2 cellular contexts compared by ENCODE assay signal in the genomic region with DNA sequence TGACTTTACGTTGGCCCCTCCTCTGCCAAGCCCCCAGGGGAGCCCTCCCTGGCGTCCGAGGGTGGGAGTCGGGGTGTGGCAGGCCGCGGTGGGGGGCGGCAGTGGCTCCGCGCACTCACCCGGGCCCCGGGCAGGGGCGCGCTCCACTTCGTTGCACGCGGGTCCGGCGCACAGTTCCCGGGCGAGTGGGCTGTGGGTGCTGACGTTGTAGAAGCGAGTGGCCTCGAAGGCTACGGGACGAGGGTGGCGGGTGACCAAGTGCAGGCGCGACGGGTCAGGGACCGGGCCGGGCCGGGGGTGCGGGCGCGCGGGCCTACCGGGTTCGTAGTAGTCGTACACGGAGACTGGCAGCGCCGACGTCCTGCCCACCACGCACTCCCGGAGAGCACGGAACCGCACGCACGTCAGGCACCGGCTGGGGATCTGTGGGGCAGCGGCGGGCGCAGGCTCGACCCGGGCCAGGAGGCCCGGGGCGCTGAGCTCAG.
TF ChIP-seq lines count a peak whose summit lies in the region.

No MANE protein-coding gene starts in this region.

TF ChIP-seq in HEK293, 187 proteins besides CTCF, POLR2A, EP300 and RAD21 (continued from another document and continues in another):
- TF ChIP-seq ZNF561 (tag by site-specific recombination; IDR thresholded peaks at IDR 0.05; ENCODE audit: borderline replicate concordance) = peak; percentile 77; the same call in 1 of the 2 replicates
- TF ChIP-seq ZBTB21 (tag by site-specific recombination; IDR thresholded peaks at IDR 0.05) = no peak
- 0 out of 2 replicates have a peak, but pooled peaks have one; percentile 64 for TF ChIP-seq KLF17 (tag by site-specific recombination; IDR thresholded peaks at IDR 0.05)
- peak; percentile 60; the same call in 1 of the 2 replicates for TF ChIP-seq ZNF133 (tag by site-specific recombination; IDR thresholded peaks at IDR 0.05)
- no peak for TF ChIP-seq ZNF514 (tag by site-specific recombination; IDR thresholded peaks at IDR 0.05)
- 0 out of 2 replicates have a peak, but pooled peaks have one; percentile 22 for TF ChIP-seq ZBTB8A (tag by site-specific recombination; IDR thresholded peaks at IDR 0.05)
- TF ChIP-seq, protein P1, sequence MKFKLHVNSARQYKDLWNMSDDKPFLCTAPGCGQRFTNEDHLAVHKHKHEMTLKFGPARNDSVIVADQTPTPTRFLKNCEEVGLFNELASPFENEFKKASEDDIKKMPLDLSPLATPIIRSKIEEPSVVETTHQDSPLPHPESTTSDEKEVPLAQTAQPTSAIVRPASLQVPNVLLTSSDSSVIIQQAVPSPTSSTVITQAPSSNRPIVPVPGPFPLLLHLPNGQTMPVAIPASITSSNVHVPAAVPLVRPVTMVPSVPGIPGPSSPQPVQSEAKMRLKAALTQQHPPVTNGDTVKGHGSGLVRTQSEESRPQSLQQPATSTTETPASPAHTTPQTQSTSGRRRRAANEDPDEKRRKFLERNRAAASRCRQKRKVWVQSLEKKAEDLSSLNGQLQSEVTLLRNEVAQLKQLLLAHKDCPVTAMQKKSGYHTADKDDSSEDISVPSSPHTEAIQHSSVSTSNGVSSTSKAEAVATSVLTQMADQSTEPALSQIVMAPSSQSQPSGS (tag by site-specific recombination; IDR thresholded peaks at IDR 0.05; ENCODE audit: low read depth) = no peak
- TF ChIP-seq GLIS1 (tag by site-specific recombination; IDR thresholded peaks at IDR 0.05) = peak; percentile 95
- TF ChIP-seq, protein P2, sequence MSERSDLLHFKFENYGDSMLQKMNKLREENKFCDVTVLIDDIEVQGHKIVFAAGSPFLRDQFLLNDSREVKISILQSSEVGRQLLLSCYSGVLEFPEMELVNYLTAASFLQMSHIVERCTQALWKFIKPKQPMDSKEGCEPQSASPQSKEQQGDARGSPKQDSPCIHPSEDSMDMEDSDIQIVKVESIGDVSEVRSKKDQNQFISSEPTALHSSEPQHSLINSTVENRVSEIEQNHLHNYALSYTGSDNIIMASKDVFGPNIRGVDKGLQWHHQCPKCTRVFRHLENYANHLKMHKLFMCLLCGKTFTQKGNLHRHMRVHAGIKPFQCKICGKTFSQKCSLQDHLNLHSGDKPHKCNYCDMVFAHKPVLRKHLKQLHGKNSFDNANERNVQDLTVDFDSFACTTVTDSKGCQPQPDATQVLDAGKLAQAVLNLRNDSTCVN (tag by site-specific recombination; optimal IDR thresholded peaks at IDR 0.05) = peak; percentile 37
- no peak for TF ChIP-seq BCL6B (tag by site-specific recombination; IDR thresholded peaks at IDR 0.05)
- TF ChIP-seq ZNF548 (tag by site-specific recombination; IDR thresholded peaks at IDR 0.05) = peak; percentile 32; the same call in 1 of the 2 replicates
- TF ChIP-seq SETDB1 (IDR thresholded peaks at IDR 0.05; ENCODE audit: insufficient read length, low read length) = no peak
- TF ChIP-seq ZNF521 (tag by site-specific recombination; IDR thresholded peaks at IDR 0.05) = no peak
- TF ChIP-seq, protein P3, sequence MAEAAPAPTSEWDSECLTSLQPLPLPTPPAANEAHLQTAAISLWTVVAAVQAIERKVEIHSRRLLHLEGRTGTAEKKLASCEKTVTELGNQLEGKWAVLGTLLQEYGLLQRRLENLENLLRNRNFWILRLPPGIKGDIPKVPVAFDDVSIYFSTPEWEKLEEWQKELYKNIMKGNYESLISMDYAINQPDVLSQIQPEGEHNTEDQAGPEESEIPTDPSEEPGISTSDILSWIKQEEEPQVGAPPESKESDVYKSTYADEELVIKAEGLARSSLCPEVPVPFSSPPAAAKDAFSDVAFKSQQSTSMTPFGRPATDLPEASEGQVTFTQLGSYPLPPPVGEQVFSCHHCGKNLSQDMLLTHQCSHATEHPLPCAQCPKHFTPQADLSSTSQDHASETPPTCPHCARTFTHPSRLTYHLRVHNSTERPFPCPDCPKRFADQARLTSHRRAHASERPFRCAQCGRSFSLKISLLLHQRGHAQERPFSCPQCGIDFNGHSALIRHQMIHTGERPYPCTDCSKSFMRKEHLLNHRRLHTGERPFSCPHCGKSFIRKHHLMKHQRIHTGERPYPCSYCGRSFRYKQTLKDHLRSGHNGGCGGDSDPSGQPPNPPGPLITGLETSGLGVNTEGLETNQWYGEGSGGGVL (tag by site-specific recombination; IDR thresholded peaks at IDR 0.05) = 0 out of 2 replicates have a peak, but pooled peaks have one; percentile 27
- no peak for TF ChIP-seq ZNF223 (tag by site-specific recombination; IDR thresholded peaks at IDR 0.05)
- TF ChIP-seq ZIC2 (tag by site-specific recombination; IDR thresholded peaks at IDR 0.05) = peak; percentile 44; the same call in 1 of the 2 replicates
- no peak for TF ChIP-seq ZNF530 (tag by site-specific recombination; IDR thresholded peaks at IDR 0.05; ENCODE audit: low read depth)
- TF ChIP-seq ZNF560 (tag by site-specific recombination; IDR thresholded peaks at IDR 0.05; ENCODE audit: borderline replicate concordance) = no peak
- TF ChIP-seq ZNF433 (tag by site-specific recombination; IDR thresholded peaks at IDR 0.05; ENCODE audit: low read depth) = no peak

TF ChIP-seq in WTC11, 78 proteins besides CTCF, POLR2A, EP300 and RAD21 (continued from another document and continues in another):
- TF ChIP-seq ARID4B (CRISPR knock-in tag; IDR thresholded peaks at IDR 0.05; ENCODE audit: borderline replicate concordance) (no peak; the same call in 1 of the 2 replicates), CDX4 (CRISPR knock-in tag; IDR thresholded peaks at IDR 0.05; ENCODE audit: borderline replicate concordance) (no peak), PREB (CRISPR knock-in tag; IDR thresholded peaks at IDR 0.05; ENCODE audit: borderline replicate concordance) (no peak), ATF3 (CRISPR knock-in tag; conservative IDR thresholded peaks at IDR 0.05) (0 out of 2 replicates have a peak, but pooled peaks have one; percentile 13), FOXP4 (CRISPR knock-in tag; IDR thresholded peaks at IDR 0.05) (0 out of 2 replicates have a peak, but pooled peaks have one; percentile 15), CBFB (CRISPR knock-in tag; IDR thresholded peaks at IDR 0.05; ENCODE audit: low read depth) (no peak), NFYB (CRISPR knock-in tag; conservative IDR thresholded peaks at IDR 0.05; ENCODE audit: low read depth) (no peak), ZBTB21 (CRISPR knock-in tag; IDR thresholded peaks at IDR 0.05; ENCODE audit: borderline replicate concordance) (no peak), GRHL2 (CRISPR knock-in tag; IDR thresholded peaks at IDR 0.05; ENCODE audit: insufficient replicate concordance, severe bottlenecking) (no peak), MAX (CRISPR knock-in tag; IDR thresholded peaks at IDR 0.05) (peak; percentile 33; the same call in 1 of the 2 replicates), GABPB1 (CRISPR knock-in tag; IDR thresholded peaks at IDR 0.05) (no peak), EMX1 (CRISPR knock-in tag; IDR thresholded peaks at IDR 0.05) (no peak), MXD4 (CRISPR knock-in tag; IDR thresholded peaks at IDR 0.05; ENCODE audit: borderline replicate concordance) (no peak), MYBL2 (CRISPR knock-in tag; IDR thresholded peaks at IDR 0.05) (0 out of 2 replicates have a peak, but pooled peaks have one; percentile 37), FOXP1 (CRISPR knock-in tag; IDR thresholded peaks at IDR 0.05; ENCODE audit: borderline replicate concordance) (peak; percentile 67; the same call in 1 of the 2 replicates), PRRX2 (CRISPR knock-in tag; IDR thresholded peaks at IDR 0.05) (no peak), FOXK1 (CRISPR knock-in tag; IDR thresholded peaks at IDR 0.05) (peak; percentile 56), TP53 (CRISPR knock-in tag; IDR thresholded peaks at IDR 0.05) (no peak)
- TF ChIP-seq, protein P4, sequence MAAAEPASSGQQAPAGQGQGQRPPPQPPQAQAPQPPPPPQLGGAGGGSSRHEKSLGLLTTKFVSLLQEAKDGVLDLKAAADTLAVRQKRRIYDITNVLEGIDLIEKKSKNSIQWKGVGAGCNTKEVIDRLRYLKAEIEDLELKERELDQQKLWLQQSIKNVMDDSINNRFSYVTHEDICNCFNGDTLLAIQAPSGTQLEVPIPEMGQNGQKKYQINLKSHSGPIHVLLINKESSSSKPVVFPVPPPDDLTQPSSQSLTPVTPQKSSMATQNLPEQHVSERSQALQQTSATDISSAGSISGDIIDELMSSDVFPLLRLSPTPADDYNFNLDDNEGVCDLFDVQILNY (CRISPR knock-in tag; IDR thresholded peaks at IDR 0.05) = no peak
- TF ChIP-seq, protein P5, sequence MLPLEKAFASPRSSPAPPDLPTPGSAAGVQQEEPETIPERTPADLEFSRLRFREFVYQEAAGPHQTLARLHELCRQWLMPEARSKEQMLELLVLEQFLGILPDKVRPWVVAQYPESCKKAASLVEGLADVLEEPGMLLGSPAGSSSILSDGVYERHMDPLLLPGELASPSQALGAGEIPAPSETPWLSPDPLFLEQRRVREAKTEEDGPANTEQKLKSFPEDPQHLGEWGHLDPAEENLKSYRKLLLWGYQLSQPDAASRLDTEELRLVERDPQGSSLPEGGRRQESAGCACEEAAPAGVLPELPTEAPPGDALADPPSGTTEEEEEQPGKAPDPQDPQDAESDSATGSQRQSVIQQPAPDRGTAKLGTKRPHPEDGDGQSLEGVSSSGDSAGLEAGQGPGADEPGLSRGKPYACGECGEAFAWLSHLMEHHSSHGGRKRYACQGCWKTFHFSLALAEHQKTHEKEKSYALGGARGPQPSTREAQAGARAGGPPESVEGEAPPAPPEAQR (CRISPR knock-in tag; IDR thresholded peaks at IDR 0.05) = no peak
- TF ChIP-seq, protein P6, sequence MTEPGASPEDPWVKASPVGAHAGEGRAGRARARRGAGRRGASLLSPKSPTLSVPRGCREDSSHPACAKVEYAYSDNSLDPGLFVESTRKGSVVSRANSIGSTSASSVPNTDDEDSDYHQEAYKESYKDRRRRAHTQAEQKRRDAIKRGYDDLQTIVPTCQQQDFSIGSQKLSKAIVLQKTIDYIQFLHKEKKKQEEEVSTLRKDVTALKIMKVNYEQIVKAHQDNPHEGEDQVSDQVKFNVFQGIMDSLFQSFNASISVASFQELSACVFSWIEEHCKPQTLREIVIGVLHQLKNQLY (CRISPR knock-in tag; IDR thresholded peaks at IDR 0.05) = no peak
